8 cellular contexts compared by ENCODE assay signal in the genomic region with DNA sequence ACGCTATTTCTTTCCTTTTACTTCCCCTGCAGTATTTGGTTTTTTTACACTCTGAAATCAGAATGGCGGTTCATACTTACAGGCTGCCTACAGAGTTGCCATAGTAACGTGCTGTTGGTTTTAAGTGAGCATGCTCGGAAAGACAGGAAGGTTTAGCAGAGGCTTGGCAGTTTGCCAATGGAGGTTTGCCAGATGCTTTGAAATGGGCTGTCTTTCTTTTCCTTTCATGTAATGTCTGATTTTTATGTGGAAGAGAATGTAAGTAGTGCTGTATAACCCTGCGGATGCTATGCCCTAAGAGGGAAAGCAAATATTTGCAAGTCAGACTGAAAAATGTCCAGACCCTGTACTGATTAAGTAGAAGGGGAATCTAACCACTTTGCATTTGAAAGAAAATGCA. TPM values are rescaled to one million over a fixed set of nuclear protein-coding genes. Genes with fewer than 3 reads are reported as not detected.
DNase-seq lines count a peak whose midpoint lies in the region; ATAC-seq and TF ChIP-seq lines count a peak whose summit lies in the region.

No MANE protein-coding gene starts in this region.

- peak overlapping the region; percentile 40 for H3K27ac ChIP-seq in GM23248
- H3K27ac ChIP-seq in Karpas-422 (ENCODE audit: low read length), result peak overlapping the region; percentile 42
- no peak overlapping the region for H3K27ac ChIP-seq in neural progenitor cell

- H3K4me1 Mint-ChIP-seq in neural progenitor cell, result peaks cover 28% of the 10 kb centered on the region
- peaks cover 11% of the 10 kb centered on the region for H3K4me1 Mint-ChIP-seq in stimulated activated naive CD8-positive, alpha-beta T cell treated with anti-CD3 and anti-CD28 coated beads, Interleukin-15, amount 100 ng/mL, for 72 hours

- H3K36me3 ChIP-seq in GM23248 (ENCODE audit: low read depth) (peaks cover 45% of the 10 kb centered on the region), Karpas-422 (ENCODE audit: insufficient read depth, low read length) (peaks cover 66% of the 10 kb centered on the region), neural progenitor cell (peaks cover 16% of the 10 kb centered on the region)

- WGBS in GM23248 (ENCODE audit: low coverage in 1 of 2, low lambda C conversion rate in 2 of 2, missing lambda C conversion rate in 2 of 2), 2 experiments, result 27 to 32% methylated on average over 5 of the region's 5 CpGs

- H2AFZ ChIP-seq in GM23248 (peak overlapping the region; percentile 42), Karpas-422 (ENCODE audit: low read length) (no peak overlapping the region), neural progenitor cell (replicated peaks) (no peak overlapping the region)

- H3K9me3 Mint-ChIP-seq in neural progenitor cell, result no peaks in the 10 kb centered on the region
- no peaks in the 10 kb centered on the region for H3K9me3 Mint-ChIP-seq in stimulated activated naive CD8-positive, alpha-beta T cell treated with anti-CD3 and anti-CD28 coated beads, Interleukin-15, amount 100 ng/mL, for 72 hours

- H3K79me2 ChIP-seq in GM23248 (ENCODE audit: insufficient read depth) (0 out of 2 replicates have a peak, but pooled peaks cover 8% of the 10 kb centered on the region), Karpas-422 (ENCODE audit: low read length) (peaks cover 65% of the 10 kb centered on the region), neural progenitor cell (ENCODE audit: low read depth) (no peaks in the 10 kb centered on the region)

- H3K9me3 ChIP-seq in GM23248 (ENCODE audit: low read depth), result no peaks in the 10 kb centered on the region
- H3K9me3 ChIP-seq in Karpas-422 (ENCODE audit: low read length), result no peaks in the 10 kb centered on the region
- no peaks in the 10 kb centered on the region for H3K9me3 ChIP-seq in neural progenitor cell (ENCODE audit: low read depth)

- peaks cover 9% of the 10 kb centered on the region for H3K4me1 ChIP-seq in GM23248 (ENCODE audit: insufficient read depth)
- peaks cover 22% of the 10 kb centered on the region for H3K4me1 ChIP-seq in Karpas-422 (ENCODE audit: low read length)
- peaks cover 9% of the 10 kb centered on the region for H3K4me1 ChIP-seq in neural progenitor cell

- H3K36me3 Mint-ChIP-seq in neural progenitor cell, result peaks cover 6% of the 10 kb centered on the region

- ATAC-seq in stimulated activated naive CD8-positive, alpha-beta T cell treated with anti-CD3 and anti-CD28 coated beads, Interleukin-15, amount 100 ng/mL, for 72 hours, result peak; percentile 100

- H3K9me2 ChIP-seq in GM23248 (ENCODE audit: insufficient read depth) (no peaks in the 10 kb centered on the region), Karpas-422 (replicated peaks; ENCODE audit: insufficient read depth, low read length) (no peaks in the 10 kb centered on the region)

- H3K4me3 ChIP-seq in GM23248, result no peak overlapping the region
- peak overlapping the region; percentile 35 for H3K4me3 ChIP-seq in Karpas-422 (ENCODE audit: low read length)
- peak overlapping the region; percentile 24 for H3K4me3 ChIP-seq in fibroblast of villous mesenchyme (ENCODE audit: low read depth, low read length)
- no peak overlapping the region for H3K4me3 ChIP-seq in neural progenitor cell

- H3K27me3 Mint-ChIP-seq in neural progenitor cell (ENCODE audit: insufficient read depth, low read depth), result no peaks in the 10 kb centered on the region
- H3K27me3 Mint-ChIP-seq in stimulated activated naive CD8-positive, alpha-beta T cell treated with anti-CD3 and anti-CD28 coated beads, Interleukin-15, amount 100 ng/mL, for 72 hours, result no peaks in the 10 kb centered on the region

- peak overlapping the region; percentile 91 for H3K27ac Mint-ChIP-seq in neural progenitor cell
- H3K27ac Mint-ChIP-seq in stimulated activated naive CD8-positive, alpha-beta T cell treated with anti-CD3 and anti-CD28 coated beads, Interleukin-15, amount 100 ng/mL, for 72 hours, result peak overlapping the region in 1 of 2 donors; percentile 96

- peak overlapping the region; percentile 17 for H3K4me2 ChIP-seq in GM23248 (ENCODE audit: unreplicated experiment)
- H3K4me2 ChIP-seq in Karpas-422 (ENCODE audit: low read depth, low read length, poor library complexity, severe bottlenecking), result peak overlapping the region; percentile 48
- H3K4me2 ChIP-seq in neural progenitor cell, result peak overlapping the region; percentile 35

- no peaks in the 10 kb centered on the region for H3K27me3 ChIP-seq in GM23248 (replicated peaks; ENCODE audit: insufficient read depth)
- no peaks in the 10 kb centered on the region for H3K27me3 ChIP-seq in Karpas-422 (ENCODE audit: low read length)
- H3K27me3 ChIP-seq in neural progenitor cell, result no peaks in the 10 kb centered on the region

- no peaks in the 10 kb centered on the region for H4K20me1 ChIP-seq in GM23248 (ENCODE audit: insufficient read depth)
- no peaks in the 10 kb centered on the region for H4K20me1 ChIP-seq in Karpas-422 (ENCODE audit: insufficient read depth, low read depth, low read length)
- H4K20me1 ChIP-seq in neural progenitor cell (ENCODE audit: low read depth), result no peaks in the 10 kb centered on the region

- H3F3A ChIP-seq in GM23248 (ENCODE audit: insufficient read depth) (no peaks in the 10 kb centered on the region), neural progenitor cell (ENCODE audit: low read depth) (peaks cover 23% of the 10 kb centered on the region)

- peak overlapping the region; percentile 25; the same call in 1 of the 2 replicates for H3K9ac ChIP-seq in GM23248
- peak overlapping the region; percentile 11 for H3K9ac ChIP-seq in Karpas-422 (ENCODE audit: low read length)
- no peak overlapping the region for H3K9ac ChIP-seq in neural progenitor cell

- in situ Hi-C loops in GM23248 (cut with MboI), result no loop called here

- TF ChIP-seq CTCF in fibroblast of villous mesenchyme (IDR thresholded peaks at IDR 0.05; ENCODE audit: insufficient read depth, low read depth, low read length), result no peak
- no peak for TF ChIP-seq CTCF in neural progenitor cell (IDR thresholded peaks at IDR 0.05)

- H3K4me3 Mint-ChIP-seq in neural progenitor cell, result peak overlapping the region; percentile 85
- peak overlapping the region; percentile 61 to 74 for H3K4me3 Mint-ChIP-seq in stimulated activated naive CD8-positive, alpha-beta T cell treated with anti-CD3 and anti-CD28 coated beads, Interleukin-15, amount 100 ng/mL, for 72 hours

- DNase-seq in DMS153 treated with DMSO at 0.1 percent for 48 hours (lab: John Stamatoyannopoulos, UW; ENCODE audit: unreplicated experiment) (peak; percentile 98), GM23248 (peak; percentile 89), Karpas-422 (peak; percentile 97), RPMI7951 (ENCODE audit: low read depth) (peak; percentile 95), fibroblast of villous mesenchyme (ENCODE audit: low read depth) (peak; percentile 97), neural progenitor cell (ENCODE audit: low spot score) (peak; percentile 79)
- peak; percentile 74 for DNase-seq in activated effector memory CD4-positive, alpha-beta T cell treated with Interleukin-2 at 50 U/mL for 16 hours
- peak; percentile 74 to 82 for DNase-seq in stimulated activated naive CD8-positive, alpha-beta T cell treated with anti-CD3 and anti-CD28 coated beads, Interleukin-15, amount 100 ng/mL, for 72 hours

RNA-seq across cellular contexts. Expression of a gene that starts 32.8 kb away (rescaled TPM):
- total RNA-seq in GM23248 (2014; rRNA removed; shearing (Covaris generic)), result 3.2 and 5.7 TPM in 2 replicates
- polyA plus RNA-seq in GM23248 (2016; fragmentation: Nextera tagmentation; extraction: Ambion mirVana), result 13.7 and 17.3 TPM in 2 replicates
- 36.3 and 37.9 TPM in 2 replicates for total RNA-seq in Karpas-422 (2014; rRNA removed; shearing (Covaris generic); ENCODE audit: low replicate concordance)
- 4.3 and 5.9 TPM in 2 replicates for total RNA-seq in RPMI7951 (2014; rRNA removed; shearing (Covaris generic))
- total RNA-seq in fibroblast of villous mesenchyme (10.8 and 11.9 TPM in 2 replicates), neural progenitor cell (ENCODE audit: low replicate concordance) (12.6 and 24.1 TPM in 2 replicates)

Comparison
In these comparisons a context has a peak if more than half of its experiments do, and no peak if none do; other contexts are left out.
1. H3K4me3 ChIP-seq: peak in Karpas-422 (single experiment) and fibroblast of villous mesenchyme (single experiment); none in GM23248 (single experiment) and neural progenitor cell (single experiment).
2. Peak in every context shown above with its lines, with median percentiles within 50 percentile points of each other: DNase-seq and H3K4me2 ChIP-seq.